In genomic region chr5:130975847-130976246, GRCh38 we compare ENCODE assay signal across 23 cellular contexts.
DNase-seq lines count a peak whose midpoint lies in the region; ATAC-seq, FAIRE-seq and TF ChIP-seq lines count a peak whose summit lies in the region.
"Had no signal": no experiment of that assay in that cellular context is flagged by ENCODE, and none has a peak within 500 bp of the region (broad histone marks: within the 10 kb centered on the region; RNA-seq: fewer than 3 reads in every experiment).

No MANE protein-coding gene starts in this region.

- peaks cover 27% of the 10 kb centered on the region for H3K4me1 Mint-ChIP-seq in WTC11
- H3K4me1 Mint-ChIP-seq: B cell, CD14-positive monocyte had no signal

- TF ChIP-seq POLR2A in upper lobe of left lung (IDR thresholded peaks at IDR 0.05): no peak

- H3K36me3 ChIP-seq in pancreas (no peaks in the 10 kb centered on the region), upper lobe of left lung (no peaks in the 10 kb centered on the region)

- H3K9me3 Mint-ChIP-seq in WTC11: peaks cover 12% of the 10 kb centered on the region

- no peaks in the 10 kb centered on the region for H3K9me3 ChIP-seq in pancreas
- no peaks in the 10 kb centered on the region for H3K9me3 ChIP-seq in upper lobe of left lung
- H3K9me3 ChIP-seq: A549 had no signal

- CTCF ChIA-PET in WTC11 (lab: Charles Lee): interaction anchor here (2.2 kb wide), 1 partner anchor 104 kb away, joined by 8 read pairs; no protein-coding TSS in a partner anchor

- H3K27me3 ChIP-seq in pancreas (no peaks in the 10 kb centered on the region), upper lobe of left lung (no peaks in the 10 kb centered on the region)

- H3K36me3 Mint-ChIP-seq in WTC11: peaks cover 9% of the 10 kb centered on the region; the same call in 1 of the 2 replicates
- H3K36me3 Mint-ChIP-seq: CD14-positive monocyte had no signal

- H3K4me1 ChIP-seq in pancreas (peaks cover 13 to 26% (median 16%) of the 10 kb centered on the region in 3 donors), upper lobe of left lung (peaks cover 0 to 10% (median 0%) of the 10 kb centered on the region in 4 donors)
- H3K4me1 ChIP-seq: A549 had no signal

- TF ChIP-seq CTCF in WTC11 (IDR thresholded peaks at IDR 0.05): no peak
- TF ChIP-seq CTCF in epithelial cell of esophagus (IDR thresholded peaks at IDR 0.05; ENCODE audit: insufficient read depth, low read depth, low read length, missing control alignments): no peak
- no peak for TF ChIP-seq CTCF in pancreas (IDR thresholded peaks at IDR 0.05)
- TF ChIP-seq CTCF in upper lobe of left lung (IDR thresholded peaks at IDR 0.05): no peak

- intact Hi-C loops in pancreas (cut with DNase I): no loop called here

- TF ChIP-seq EP300 in upper lobe of left lung (IDR thresholded peaks at IDR 0.05): no peak

- POLR2A ChIA-PET in WTC11 (lab: Charles Lee): no interaction called here

- H3K27me3 Mint-ChIP-seq in WTC11 (ENCODE audit: low read depth): no peaks in the 10 kb centered on the region

- FAIRE-seq in pancreas (lab: Jason Lieb, UNC): no peak
- FAIRE-seq: A549, G401.6, GM12892, GM18507, H54 had no signal

- H3K4me3 Mint-ChIP-seq in WTC11: no peak overlapping the region
- H3K4me3 Mint-ChIP-seq: B cell, CD14-positive monocyte, HFFc6 had no signal

- WGBS in pancreas, 2 donors: 22% methylated on average over 1 of the region's 1 CpG
- WGBS in upper lobe of left lung, 2 donors: 62 to 74% methylated on average over 1 of the region's 1 CpG

- H3K27ac ChIP-seq in pancreas (peak overlapping the region in 3 of 4 donors; percentile 7 to 83 (median 82)), upper lobe of left lung (no peak overlapping the region)
- H3K27ac ChIP-seq: A549 had no signal

- DNase-seq in HPDE6-E6E7 (ENCODE audit: extremely low spot score): peak; percentile 17
- DNase-seq in WTC11 (ENCODE audit: low spot score): no peak
- DNase-seq in epithelial cell of esophagus (ENCODE audit: low read depth): peak; percentile 75
- peak in 3 of 6 donors; percentile 6 to 55 (median 31) for DNase-seq in pancreas
- DNase-seq in NCI-H187 (lab: John Stamatoyannopoulos, UW): no peak
- no peak for DNase-seq in upper lobe of left lung
- DNase-seq: HFFc6, KBM-7, NCI-H1092, NCI-H1436, NCI-H2029, NCI-H2171, NCI-H524 treated with DMSO at 0.1 percent for 48 hours, OCI-M1, SHP77 had no signal

- no peak overlapping the region for H3K27ac Mint-ChIP-seq in WTC11
- H3K27ac Mint-ChIP-seq: B cell, CD14-positive monocyte, HFFc6 had no signal

- ATAC-seq in WTC11 (peak; percentile 81), pancreas (peak; percentile 89 to 93 (median 92)), upper lobe of left lung (ENCODE audit: low FRiP score in 2 of 2) (no peak)
- ATAC-seq in activated CD4-positive, CD25-positive, alpha-beta regulatory T cell treated with anti-CD3 and anti-CD28 coated beads, Interleukin-2, amount 50 U/mL, for 24 hours: no peak
- ATAC-seq: A549 had no signal

- no peak overlapping the region for H3K4me3 ChIP-seq in epithelial cell of esophagus (ENCODE audit: low read length)
- no peak overlapping the region for H3K4me3 ChIP-seq in pancreas
- H3K4me3 ChIP-seq in upper lobe of left lung: no peak overlapping the region
- H3K4me3 ChIP-seq: A549 had no signal

TF ChIP-seq in WTC11, 78 proteins besides CTCF, POLR2A, EP300 and RAD21 (continues in another document):
- TF ChIP-seq, protein P1, sequence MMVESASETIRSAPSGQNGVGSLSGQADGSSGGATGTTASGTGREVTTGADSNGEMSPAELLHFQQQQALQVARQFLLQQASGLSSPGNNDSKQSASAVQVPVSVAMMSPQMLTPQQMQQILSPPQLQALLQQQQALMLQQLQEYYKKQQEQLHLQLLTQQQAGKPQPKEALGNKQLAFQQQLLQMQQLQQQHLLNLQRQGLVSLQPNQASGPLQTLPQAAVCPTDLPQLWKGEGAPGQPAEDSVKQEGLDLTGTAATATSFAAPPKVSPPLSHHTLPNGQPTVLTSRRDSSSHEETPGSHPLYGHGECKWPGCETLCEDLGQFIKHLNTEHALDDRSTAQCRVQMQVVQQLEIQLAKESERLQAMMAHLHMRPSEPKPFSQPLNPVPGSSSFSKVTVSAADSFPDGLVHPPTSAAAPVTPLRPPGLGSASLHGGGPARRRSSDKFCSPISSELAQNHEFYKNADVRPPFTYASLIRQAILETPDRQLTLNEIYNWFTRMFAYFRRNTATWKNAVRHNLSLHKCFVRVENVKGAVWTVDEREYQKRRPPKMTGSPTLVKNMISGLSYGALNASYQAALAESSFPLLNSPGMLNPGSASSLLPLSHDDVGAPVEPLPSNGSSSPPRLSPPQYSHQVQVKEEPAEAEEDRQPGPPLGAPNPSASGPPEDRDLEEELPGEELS (CRISPR knock-in tag; IDR thresholded peaks at IDR 0.05): no peak
- TF ChIP-seq SMAD3 (CRISPR knock-in tag; IDR thresholded peaks at IDR 0.05; ENCODE audit: borderline replicate concordance) (no peak), RORB (CRISPR knock-in tag; IDR thresholded peaks at IDR 0.05) (no peak), PREB (CRISPR knock-in tag; IDR thresholded peaks at IDR 0.05; ENCODE audit: borderline replicate concordance) (no peak), TP53 (CRISPR knock-in tag; IDR thresholded peaks at IDR 0.05) (no peak), PRRX2 (CRISPR knock-in tag; IDR thresholded peaks at IDR 0.05) (no peak), ZNF121 (CRISPR knock-in tag; IDR thresholded peaks at IDR 0.05) (no peak), ATF2 (CRISPR knock-in tag; IDR thresholded peaks at IDR 0.05; ENCODE audit: borderline replicate concordance, low read depth) (no peak), ELF4 (CRISPR knock-in tag; IDR thresholded peaks at IDR 0.05; ENCODE audit: low read depth) (no peak), FOXK1 (CRISPR knock-in tag; IDR thresholded peaks at IDR 0.05) (no peak), TCF7 (CRISPR knock-in tag; IDR thresholded peaks at IDR 0.05; ENCODE audit: low read depth) (no peak)
- TF ChIP-seq, protein P2, sequence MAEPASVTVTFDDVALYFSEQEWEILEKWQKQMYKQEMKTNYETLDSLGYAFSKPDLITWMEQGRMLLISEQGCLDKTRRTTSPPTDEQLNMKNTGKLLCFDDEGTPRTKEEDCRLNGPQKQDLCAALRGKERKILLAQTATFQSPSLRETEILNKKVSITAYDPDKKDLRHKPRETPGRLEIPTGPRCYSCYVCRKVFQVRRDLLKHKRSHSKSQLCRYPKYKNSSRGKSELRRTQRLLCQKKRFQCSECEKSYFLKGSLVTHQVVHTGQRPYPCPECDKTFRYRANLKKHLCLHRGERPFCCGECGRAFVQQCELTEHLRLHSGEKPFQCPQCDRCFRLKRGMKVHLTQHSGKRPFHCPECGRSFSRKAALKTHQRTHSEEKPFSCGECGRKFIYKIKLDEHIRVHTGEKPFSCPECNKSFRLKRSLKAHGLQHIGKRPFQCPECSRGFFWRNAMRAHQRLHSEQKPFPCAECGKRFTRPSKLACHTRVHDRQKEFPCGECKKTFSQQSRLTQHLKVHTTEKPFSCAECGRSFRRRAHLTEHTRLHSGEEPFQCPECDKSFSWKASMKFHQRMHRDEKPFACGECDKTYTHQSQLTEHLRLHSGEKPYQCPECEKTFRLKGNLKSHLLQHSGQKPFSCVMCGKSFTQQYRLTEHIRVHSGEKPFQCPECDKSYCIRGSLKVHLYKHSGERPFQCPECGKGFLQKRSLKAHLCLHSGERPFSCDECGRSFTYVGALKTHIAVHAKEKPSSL (CRISPR knock-in tag; conservative IDR thresholded peaks at IDR 0.05): no peak
- TF ChIP-seq, protein P3, sequence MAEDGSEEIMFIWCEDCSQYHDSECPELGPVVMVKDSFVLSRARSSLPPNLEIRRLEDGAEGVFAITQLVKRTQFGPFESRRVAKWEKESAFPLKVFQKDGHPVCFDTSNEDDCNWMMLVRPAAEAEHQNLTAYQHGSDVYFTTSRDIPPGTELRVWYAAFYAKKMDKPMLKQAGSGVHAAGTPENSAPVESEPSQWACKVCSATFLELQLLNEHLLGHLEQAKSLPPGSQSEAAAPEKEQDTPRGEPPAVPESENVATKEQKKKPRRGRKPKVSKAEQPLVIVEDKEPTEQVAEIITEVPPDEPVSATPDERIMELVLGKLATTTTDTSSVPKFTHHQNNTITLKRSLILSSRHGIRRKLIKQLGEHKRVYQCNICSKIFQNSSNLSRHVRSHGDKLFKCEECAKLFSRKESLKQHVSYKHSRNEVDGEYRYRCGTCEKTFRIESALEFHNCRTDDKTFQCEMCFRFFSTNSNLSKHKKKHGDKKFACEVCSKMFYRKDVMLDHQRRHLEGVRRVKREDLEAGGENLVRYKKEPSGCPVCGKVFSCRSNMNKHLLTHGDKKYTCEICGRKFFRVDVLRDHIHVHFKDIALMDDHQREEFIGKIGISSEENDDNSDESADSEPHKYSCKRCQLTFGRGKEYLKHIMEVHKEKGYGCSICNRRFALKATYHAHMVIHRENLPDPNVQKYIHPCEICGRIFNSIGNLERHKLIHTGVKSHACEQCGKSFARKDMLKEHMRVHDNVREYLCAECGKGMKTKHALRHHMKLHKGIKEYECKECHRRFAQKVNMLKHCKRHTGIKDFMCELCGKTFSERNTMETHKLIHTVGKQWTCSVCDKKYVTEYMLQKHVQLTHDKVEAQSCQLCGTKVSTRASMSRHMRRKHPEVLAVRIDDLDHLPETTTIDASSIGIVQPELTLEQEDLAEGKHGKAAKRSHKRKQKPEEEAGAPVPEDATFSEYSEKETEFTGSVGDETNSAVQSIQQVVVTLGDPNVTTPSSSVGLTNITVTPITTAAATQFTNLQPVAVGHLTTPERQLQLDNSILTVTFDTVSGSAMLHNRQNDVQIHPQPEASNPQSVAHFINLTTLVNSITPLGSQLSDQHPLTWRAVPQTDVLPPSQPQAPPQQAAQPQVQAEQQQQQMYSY (CRISPR knock-in tag; IDR thresholded peaks at IDR 0.05): no peak

Comparison
In these comparisons a context has a peak if more than half of its experiments do, and no peak if none do; other contexts are left out.
1. DNase-seq: peak in HPDE6-E6E7 (single experiment) and epithelial cell of esophagus (single experiment); none in WTC11 (single experiment), NCI-H187 (0 of 2) and upper lobe of left lung (0 of 2).
2. ATAC-seq: peak in WTC11 (single experiment) and pancreas (4 of 4); none in upper lobe of left lung (0 of 2) and activated CD4-positive, CD25-positive, alpha-beta regulatory T cell treated with anti-CD3 and anti-CD28 coated beads, Interleukin-2, amount 50 U/mL, for 24 hours (0 of 2).
3. H3K27ac ChIP-seq: peak in pancreas (3 of 4); none in upper lobe of left lung (0 of 4).